Comparison of ENCODE assay signal across 7 cellular contexts in genomic region chr1:113978863-113979702, GRCh38. TPM values are rescaled to one million over a fixed set of nuclear protein-coding genes. Genes with fewer than 3 reads are reported as not detected.
DNase-seq lines count a peak whose midpoint lies in the region; ATAC-seq and TF ChIP-seq lines count a peak whose summit lies in the region.

Gene OLFML3 (plus strand): TSS chr1:113979474. CDS start chr1:113979517, 43 bp downstream.

- H3K4me3 ChIP-seq in GM12865 (ENCODE audit: low read depth, low read length), result no peak within 1 kb of the TSS
- H3K4me3 ChIP-seq in LNCaP clone FGC (ENCODE audit: low read depth, low read length), result no peak within 1 kb of the TSS
- H3K4me3 ChIP-seq in right atrium auricular region, result peak within 1 kb of the TSS; percentile 30 to 33

- TF ChIP-seq CTCF in GM12865 (IDR thresholded peaks at IDR 0.05; ENCODE audit: insufficient read depth, low read depth, low read length, missing control alignments) (peak; percentile 73), LNCaP clone FGC (IDR thresholded peaks at IDR 0.05; ENCODE audit: control insufficient read depth, extremely low read depth, insufficient read depth) (peak; percentile 80), right atrium auricular region (IDR thresholded peaks at IDR 0.05) (peak; percentile 57 to 76)

- peaks cover 0 to 55% of the 10 kb centered on the region in 2 donors for H3K4me1 ChIP-seq in right atrium auricular region

- DNase-seq in GM12865 (ENCODE audit: low read depth) (peak; percentile 77), LNCaP clone FGC (ENCODE audit: low read depth) (peak; percentile 40), RPMI8226 (peak; percentile 66), amygdala (lab: John Stamatoyannopoulos, UW) (peak in 45 of 56 donors; percentile 14 to 91 (median 59)), right atrium auricular region (ENCODE audit: low spot score) (peak; percentile 91), pons (ENCODE audit: low spot score) (peak; percentile 95)

- H3K27ac ChIP-seq in right atrium auricular region, result peak within 1 kb of the TSS; percentile 37 to 63

- no peaks in the 10 kb centered on the region for H3K27me3 ChIP-seq in right atrium auricular region

- ATAC-seq in GM18505 (IDR thresholded peaks at IDR 0.05; ENCODE audit: unreplicated experiment), result no peak

- H3K36me3 ChIP-seq in right atrium auricular region, result peaks cover 8% of the 10 kb centered on the region

- no peaks in the 10 kb centered on the region for H3K9me3 ChIP-seq in right atrium auricular region

- no peak for TF ChIP-seq POLR2A in GM18505 (IDR thresholded peaks at IDR 0.05; ENCODE audit: borderline replicate concordance, extremely low read depth, insufficient read depth, insufficient read length)

RNA-seq across cellular contexts. Expression of gene OLFML3, which starts in this region (rescaled TPM):
- 10 to 100 TPM; 22.4 to 28.6 TPM for total RNA-seq in right atrium auricular region

Comparison
In these comparisons a context has a peak if more than half of its experiments do, and no peak if none do; other contexts are left out.
1. DNase-seq: peak in every context shown above with its lines; median percentile 95 in pons; 91 in right atrium auricular region; 77 in GM12865; 66 in RPMI8226; 59 in amygdala; 40 in LNCaP clone FGC.
2. H3K4me3 ChIP-seq: peak in right atrium auricular region (2 of 2); none in GM12865 (single experiment) and LNCaP clone FGC (single experiment).
3. Peak in every context shown above with its lines, with median percentiles within 50 percentile points of each other: CTCF ChIP-seq.